Comparison of ENCODE assay signal across 1 cellular context in the genomic region with DNA sequence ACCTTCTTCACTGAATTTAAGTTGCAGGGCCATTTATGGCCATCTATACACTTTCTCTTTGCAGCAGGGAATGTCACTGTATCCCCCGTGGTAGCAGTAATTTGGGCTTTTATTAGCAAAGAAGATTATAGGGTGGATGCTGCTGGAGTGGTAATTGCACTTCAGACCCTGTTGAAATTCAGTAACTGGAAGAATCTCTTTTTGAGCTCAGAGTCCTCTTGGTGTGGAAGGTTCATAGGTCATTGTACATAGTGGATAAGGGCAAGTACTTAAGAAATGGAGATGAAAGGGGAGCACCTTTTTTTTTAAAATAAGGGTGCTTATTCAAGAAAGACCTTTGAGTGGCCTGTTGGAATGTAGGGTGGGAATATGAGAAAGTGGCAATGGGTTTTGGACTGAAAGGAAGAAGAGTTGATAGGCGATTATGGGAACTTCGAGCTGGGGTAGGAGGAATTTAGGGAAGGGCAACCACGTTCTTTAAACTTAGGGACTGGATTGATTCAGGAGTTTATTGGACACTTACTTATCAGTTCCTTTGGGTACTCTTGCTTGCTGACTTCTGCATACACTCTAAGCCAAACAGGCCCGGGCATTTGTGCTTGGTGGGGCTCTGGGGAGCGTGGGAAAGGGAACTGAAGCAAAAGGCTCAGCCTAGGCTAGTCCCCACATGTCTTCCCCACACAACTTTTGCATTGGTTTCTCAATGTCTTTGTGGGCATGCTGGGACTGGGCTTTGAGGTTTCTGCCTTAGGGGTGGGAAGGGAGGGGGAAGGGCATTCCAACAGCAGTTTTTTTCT.
TF ChIP-seq lines count a peak whose summit lies in the region.

No MANE protein-coding gene starts in this region.

TF ChIP-seq in HCT116, 20 proteins besides CTCF, POLR2A, EP300 and RAD21 (continued from another document):
- TF ChIP-seq CEBPB (IDR thresholded peaks at IDR 0.05; ENCODE audit: low read depth) (no peak), FOSL1 (IDR thresholded peaks at IDR 0.05; ENCODE audit: low read depth) (no peak)
